In the genomic region with DNA sequence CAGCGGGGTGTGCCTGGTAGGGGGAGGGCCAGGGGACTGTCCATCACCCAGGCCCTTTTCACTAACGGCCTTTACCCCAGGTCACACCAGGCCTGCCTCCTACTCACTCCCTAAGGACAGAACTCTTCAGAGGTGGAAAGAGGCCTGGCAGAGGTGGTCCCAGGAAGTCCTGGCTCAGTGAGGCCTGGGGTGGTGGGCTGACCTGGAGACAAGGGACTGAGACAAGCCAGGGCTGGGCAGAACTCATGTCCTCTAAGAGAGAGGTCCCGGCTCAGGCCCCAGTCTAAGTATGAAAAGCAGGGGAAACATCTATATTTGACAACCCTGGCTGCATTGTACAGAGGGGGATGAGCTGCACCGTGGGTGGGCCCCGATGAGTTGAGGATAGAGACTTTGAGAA, we compare ENCODE assay signal across 31 cellular contexts.
"Had no signal": no experiment of that assay in that cellular context is flagged by ENCODE, and none has a peak within 500 bp of the region (broad histone marks: within the 10 kb centered on the region; RNA-seq: fewer than 3 reads in every experiment).

No MANE protein-coding gene starts in this region.

- H3K9me3 Mint-ChIP-seq: naive thymus-derived CD8-positive, alpha-beta T cell; natural killer cell treated with Interleukin-12 subunit alpha and Interleukin-12 subunit beta and Interleukin-15 and Interleukin-18, amount 100 ng/mL, for 72 hours; nephron progenitor cell; neural crest cell; stimulated activated memory B cell treated with anti-CD40 and anti-IgM and Interleukin-4, amounts not matched to agents 10 μg/mL and 1 μg/mL and 100 μg/mL, for 72 hours; stimulated activated naive CD8-positive, alpha-beta T cell treated with anti-CD3 and anti-CD28 coated beads, Interleukin-15, amount 100 ng/mL, for 72 hours; type B pancreatic cell had no signal

- H3K27ac Mint-ChIP-seq: naive B cell; naive thymus-derived CD8-positive, alpha-beta T cell; natural killer cell treated with Interleukin-12 subunit alpha and Interleukin-12 subunit beta and Interleukin-15 and Interleukin-18, amount 100 ng/mL, for 72 hours; nephron progenitor cell; stimulated activated memory B cell treated with anti-CD40 and anti-IgM and Interleukin-4, amounts not matched to agents 10 μg/mL and 1 μg/mL and 100 μg/mL, for 72 hours; type B pancreatic cell had no signal

- H3K4me3 Mint-ChIP-seq: naive B cell; naive thymus-derived CD8-positive, alpha-beta T cell; natural killer cell treated with Interleukin-12 subunit alpha and Interleukin-12 subunit beta and Interleukin-15 and Interleukin-18, amount 100 ng/mL, for 72 hours; nephron progenitor cell; neural crest cell; stimulated activated memory B cell treated with anti-CD40 and anti-IgM and Interleukin-4, amounts not matched to agents 10 μg/mL and 1 μg/mL and 100 μg/mL, for 72 hours; stimulated activated naive CD8-positive, alpha-beta T cell treated with anti-CD3 and anti-CD28 coated beads, Interleukin-15, amount 100 ng/mL, for 72 hours; type B pancreatic cell had no signal

- DNase-seq: naive B cell; naive thymus-derived CD8-positive, alpha-beta T cell; nephron progenitor cell; occipital lobe; pancreas; retina; right cardiac atrium; right lobe of liver; spleen; stimulated activated CD4-positive, alpha-beta T cell treated with anti-CD3 and anti-CD28 coated beads, Interleukin-12 subunit alpha, Interleukin-12 subunit beta, amount 100 ng/mL, for 4 hours; stimulated activated CD4-positive, alpha-beta T cell treated with anti-CD3 and anti-CD28 coated beads, Interleukin-1b, Interleukin-23, amount 100 ng/mL, for 48 hours; stimulated activated CD4-positive, alpha-beta T cell treated with anti-CD3 and anti-CD28 coated beads, Interleukin-4, amount 100 ng/mL, for 1 hour; stimulated activated CD4-positive, alpha-beta T cell treated with anti-CD3 and anti-CD28 coated beads, Interleukin-4, amount 100 ng/mL, for 4 hours; stimulated activated CD8-positive, alpha-beta memory T cell treated with anti-CD3 and anti-CD28 coated beads, Interleukin-4, amount 100 ng/mL, for 48 hours; stimulated activated naive CD4-positive, alpha-beta T cell; stimulated activated naive CD8-positive, alpha-beta T cell treated with anti-CD3 and anti-CD28 coated beads, Interleukin-15, amount 100 ng/mL, for 72 hours; stimulated activated naive CD8-positive, alpha-beta T cell treated with anti-CD3 and anti-CD28 coated beads, Interleukin-15, Interleukin-2, amounts not matched to agents 100 U/mL and 50 U/mL, for 24 hours; substantia nigra; testis; tibial artery; transverse colon; upper lobe of right lung; uterus had no signal

- H3K4me1 Mint-ChIP-seq: naive B cell; stimulated activated memory B cell treated with anti-CD40 and anti-IgM and Interleukin-4, amounts not matched to agents 10 μg/mL and 1 μg/mL and 100 μg/mL, for 72 hours; stimulated activated naive CD8-positive, alpha-beta T cell treated with anti-CD3 and anti-CD28 coated beads, Interleukin-15, amount 100 ng/mL, for 72 hours had no signal

- H3K9me3 ChIP-seq: pancreas, prostate gland, right lobe of liver, spleen, suprapubic skin, testis, tibial artery, transverse colon, upper lobe of right lung, uterus had no signal

- H3K4me2 ChIP-seq: smooth muscle cell had no signal

- H3K36me3 Mint-ChIP-seq: naive B cell; naive thymus-derived CD8-positive, alpha-beta T cell; natural killer cell treated with Interleukin-12 subunit alpha and Interleukin-12 subunit beta and Interleukin-15 and Interleukin-18, amount 100 ng/mL, for 72 hours; stimulated activated memory B cell treated with anti-CD40 and anti-IgM and Interleukin-4, amounts not matched to agents 10 μg/mL and 1 μg/mL and 100 μg/mL, for 72 hours; type B pancreatic cell had no signal

- H3K27me3 ChIP-seq: pancreas, right lobe of liver, spleen, suprapubic skin, testis, tibial artery, transverse colon, upper lobe of right lung, uterus had no signal

- H3K36me3 ChIP-seq: pancreas, prostate gland, right lobe of liver, spleen, suprapubic skin, tibial artery, transverse colon, upper lobe of right lung, uterus had no signal

- H3K27ac ChIP-seq: pancreas, prostate gland, right lobe of liver, skin epidermis, spleen, suprapubic skin, testis, tibial artery, transverse colon, upper lobe of right lung, uterus had no signal

- H3K4me3 ChIP-seq: pancreas, prostate gland, right lobe of liver, skin epidermis, smooth muscle cell, spleen, suprapubic skin, testis, tibial artery, transverse colon, upper lobe of right lung, uterus had no signal

- H3K4me1 ChIP-seq: pancreas, prostate gland, right lobe of liver, spleen, suprapubic skin, testis, tibial artery, transverse colon, upper lobe of right lung, uterus had no signal

- H3K27me3 Mint-ChIP-seq: naive B cell; stimulated activated memory B cell treated with anti-CD40 and anti-IgM and Interleukin-4, amounts not matched to agents 10 μg/mL and 1 μg/mL and 100 μg/mL, for 72 hours; stimulated activated naive CD8-positive, alpha-beta T cell treated with anti-CD3 and anti-CD28 coated beads, Interleukin-15, amount 100 ng/mL, for 72 hours; type B pancreatic cell had no signal
